In genomic region chr3:129033619-129034321, GRCh38 we compare ENCODE assay signal across 26 cellular contexts. TPM values are rescaled to one million over a fixed set of nuclear protein-coding genes. Genes with fewer than 3 reads are reported as not detected.
DNase-seq lines count a peak whose midpoint lies in the region; ATAC-seq, FAIRE-seq and TF ChIP-seq lines count a peak whose summit lies in the region.
"Had no signal": no experiment of that assay in that cellular context is flagged by ENCODE, and none has a peak within 500 bp of the region (broad histone marks: within the 10 kb centered on the region; RNA-seq: fewer than 3 reads in every experiment).

No MANE protein-coding gene starts in this region.

- H3K4me3 Mint-ChIP-seq in endodermal cell, result no peak overlapping the region
- H3K4me3 Mint-ChIP-seq: CD8-positive, alpha-beta T cell had no signal

- no peak overlapping the region for H4K12ac ChIP-seq in trophoblast cell (ENCODE audit: low read depth, low read length)

- ATAC-seq in SK-N-SH treated with all-trans-retinoic acid at 6 μM for 48 hours (no peak), HG03520 (IDR thresholded peaks at IDR 0.05; ENCODE audit: unreplicated experiment) (no peak), GM19324 (IDR thresholded peaks at IDR 0.05; ENCODE audit: low FRiP score, unreplicated experiment) (no peak)
- ATAC-seq: CD8-positive, alpha-beta T cell had no signal

- no peak for TF ChIP-seq POLR2A in H1 (IDR thresholded peaks at IDR 0.05; ENCODE audit: control extremely low read depth in 1 of 2, low read depth in 2 of 2, low read length in 2 of 2)

- H2BK12ac ChIP-seq in H1 (ENCODE audit: low read depth, low read length), result no peak overlapping the region
- H2BK12ac ChIP-seq in trophoblast cell (ENCODE audit: low read length), result no peak overlapping the region

- H3K4me2 ChIP-seq in SK-N-SH, result no peak overlapping the region
- H3K4me2 ChIP-seq in BLaER1, result peak overlapping the region; percentile 78
- no peak overlapping the region for H3K4me2 ChIP-seq in H1 (ENCODE audit: insufficient read depth in 1 of 2, low read depth in 2 of 2, low read length in 2 of 2)
- no peak overlapping the region for H3K4me2 ChIP-seq in trophoblast cell (ENCODE audit: low read length)
- H3K4me2 ChIP-seq: KMS-11 had no signal

- no peak overlapping the region for H3K56ac ChIP-seq in H1 (replicated peaks; ENCODE audit: insufficient read length, low read depth, low read length)

- H3K36me3 ChIP-seq in SK-N-SH (replicated peaks in 1 of 2; ENCODE audit: control insufficient read depth in 1 of 2, insufficient read depth in 2 of 2, low read length in 1 of 2), result no peaks in the 10 kb centered on the region
- no peaks in the 10 kb centered on the region for H3K36me3 ChIP-seq in BLaER1
- no peaks in the 10 kb centered on the region for H3K36me3 ChIP-seq in H1 (ENCODE audit: control insufficient read depth in 2 of 4, insufficient read depth in 4 of 4, low read length in 3 of 4)
- H3K36me3 ChIP-seq in trophoblast cell (ENCODE audit: control insufficient read depth in 1 of 2, insufficient read depth in 2 of 2, low read length in 2 of 2), result no peaks in the 10 kb centered on the region
- no peaks in the 10 kb centered on the region for H3K36me3 ChIP-seq in endodermal cell (ENCODE audit: control insufficient read depth, insufficient read depth, low read length)
- H3K36me3 ChIP-seq: SJSA1 had no signal

- H3K79me1 ChIP-seq in H1 (ENCODE audit: low read depth, low read length) (no peaks in the 10 kb centered on the region), trophoblast cell (ENCODE audit: low read length) (no peaks in the 10 kb centered on the region)

- no peak overlapping the region for H2BK20ac ChIP-seq in H1 (ENCODE audit: low read length)

- H3K4me3 ChIP-seq in SK-N-SH (ENCODE audit: low read depth in 2 of 2, low read length in 1 of 2) (no peak overlapping the region), BLaER1 (no peak overlapping the region), H1 (ENCODE audit: extremely low read depth in 1 of 4, insufficient read depth in 2 of 4, low read depth in 3 of 4, low read length in 4 of 4) (no peak overlapping the region), trophoblast cell (ENCODE audit: low read depth, low read length) (peak overlapping the region; percentile 47), endodermal cell (ENCODE audit: low read length) (no peak overlapping the region)
- H3K4me3 ChIP-seq: SJSA1 had no signal

- no peak overlapping the region for H3K18ac ChIP-seq in H1 (ENCODE audit: extremely low read depth, low read length)
- no peak overlapping the region for H3K18ac ChIP-seq in trophoblast cell (ENCODE audit: low read length)

- no peaks in the 10 kb centered on the region for H3K36me3 Mint-ChIP-seq in endodermal cell (ENCODE audit: low read depth)
- H3K36me3 Mint-ChIP-seq: CD8-positive, alpha-beta T cell had no signal

- H2AK5ac ChIP-seq in H1 (ENCODE audit: low read depth, low read length) (no peak overlapping the region), trophoblast cell (ENCODE audit: low read length) (no peak overlapping the region)

- no peak for TF ChIP-seq CTCF in SK-N-SH (IDR thresholded peaks at IDR 0.05)
- no peak for TF ChIP-seq CTCF in H1 (IDR thresholded peaks at IDR 0.05; ENCODE audit: control extremely low read depth in 1 of 3, insufficient read depth in 1 of 3, low read depth in 1 of 3, low read length in 3 of 3)
- no peak for TF ChIP-seq CTCF in endodermal cell (conservative IDR thresholded peaks at IDR 0.05)

- H3K9me2 ChIP-seq in SK-N-SH, result no peaks in the 10 kb centered on the region

- CTCF ChIA-PET in SK-N-SH (lab: Yijun Ruan, JAX), result interaction anchor here (1.1 to 1.6 kb wide), 4 partner anchors 11 to 64 kb away, joined by 3 to 7 read pairs (median 4); no protein-coding TSS in a partner anchor
- CTCF ChIA-PET in H1 (lab: Charles Lee; ENCODE audit: partially characterized antibody), result interaction anchor here (1.2 to 5.7 kb wide), 3 partner anchors 11 to 64 kb away, joined by 3 to 28 read pairs (median 7); no protein-coding TSS in a partner anchor

- no peaks in the 10 kb centered on the region for H4K20me1 ChIP-seq in SK-N-SH (ENCODE audit: insufficient read depth)
- H4K20me1 ChIP-seq in BLaER1, result no peaks in the 10 kb centered on the region
- H4K20me1 ChIP-seq in H1 (replicated peaks in 1 of 2; ENCODE audit: control insufficient read depth in 1 of 2, insufficient read depth in 2 of 2, low read length in 2 of 2), result no peaks in the 10 kb centered on the region

- no peak overlapping the region for H2BK5ac ChIP-seq in H1 (ENCODE audit: low read depth, low read length)
- H2BK5ac ChIP-seq in trophoblast cell (ENCODE audit: low read depth, low read length, poor library complexity), result no peak overlapping the region

- TF ChIP-seq RAD21 in SK-N-SH (IDR thresholded peaks at IDR 0.05; ENCODE audit: low read length) (no peak), H1 (IDR thresholded peaks at IDR 0.05 in 1 of 2, conservative IDR thresholded peaks at IDR 0.05 in 1 of 2; ENCODE audit: low read depth in 2 of 2, low read length in 2 of 2) (no peak)

- no peak overlapping the region for H2BK15ac ChIP-seq in H1 (ENCODE audit: low read length)

- H3K27ac Mint-ChIP-seq in endodermal cell, result no peak overlapping the region
- H3K27ac Mint-ChIP-seq: CD8-positive, alpha-beta T cell had no signal

- POLR2A ChIA-PET in SK-N-SH (lab: Yijun Ruan, JAX), result no interaction called here
- POLR2A ChIA-PET in H1 (lab: Charles Lee; ENCODE audit: partially characterized antibody), result interaction anchor here (1.4 kb wide), 1 partner anchor 40 kb away, joined by 3 read pairs; the partner anchor contains the start of gene CFAP92

- H3K4me1 Mint-ChIP-seq in endodermal cell, result peaks cover 4% of the 10 kb centered on the region

- no peak overlapping the region for H3K27ac ChIP-seq in SK-N-SH (ENCODE audit: low read depth in 2 of 2, low read length in 1 of 2)
- no peak overlapping the region for H3K27ac ChIP-seq in BLaER1
- no peak overlapping the region for H3K27ac ChIP-seq in H1 (ENCODE audit: low read depth, low read length)
- no peak overlapping the region for H3K27ac ChIP-seq in trophoblast cell (ENCODE audit: low read depth, low read length)
- H3K27ac ChIP-seq in endodermal cell (ENCODE audit: low read depth, low read length), result no peak overlapping the region
- H3K27ac ChIP-seq: 22Rv1, KMS-11, SJSA1 had no signal

- H4K5ac ChIP-seq in H1 (ENCODE audit: insufficient read length, low read depth, low read length), result no peak overlapping the region

- H3K4ac ChIP-seq in H1 (replicated peaks; ENCODE audit: insufficient read length, low read depth, low read length), result no peak overlapping the region
- H3K4ac ChIP-seq in trophoblast cell (ENCODE audit: low read depth, low read length), result no peak overlapping the region

- H3K27me3 Mint-ChIP-seq in endodermal cell (ENCODE audit: insufficient read depth), result peaks cover 9% of the 10 kb centered on the region

- DNase-seq in SK-N-SH (peak; percentile 4), H1 (ENCODE audit: low read depth in 1 of 2, low spot score in 2 of 2) (no peak), trophoblast cell (no peak), endodermal cell (no peak)
- DNase-seq: ACHN; C1 segment of cervical spinal cord; CD8-positive, alpha-beta T cell; GOT3; IMR-90; NCI-H1105; NCI-H146; NCI-H2029; NCI-H2227 treated with DMSO at 0.1 percent for 48 hours; NCI-H510A treated with DMSO at 0.1 percent for 48 hours; NCI-H748 treated with DMSO at 0.1 percent for 48 hours had no signal

- H3K9ac ChIP-seq in SK-N-SH (no peak overlapping the region), BLaER1 (no peak overlapping the region), H1 (replicated peaks in 1 of 4; ENCODE audit: extremely low read depth in 1 of 4, low read depth in 3 of 4, low read length in 3 of 4) (no peak overlapping the region), trophoblast cell (ENCODE audit: low read length) (no peak overlapping the region), endodermal cell (ENCODE audit: extremely low read depth, low read length, poor library complexity, severe bottlenecking) (no peak overlapping the region)
- H3K9ac ChIP-seq: KMS-11 had no signal

- H3K27me3 ChIP-seq in SK-N-SH (ENCODE audit: insufficient read depth) (no peaks in the 10 kb centered on the region), BLaER1 (no peaks in the 10 kb centered on the region), H1 (replicated peaks in 1 of 4; ENCODE audit: control insufficient read depth in 3 of 4, extremely low read depth in 1 of 4, insufficient read depth in 3 of 4, low read length in 3 of 4) (no peaks in the 10 kb centered on the region), trophoblast cell (ENCODE audit: insufficient read depth, low read length) (no peaks in the 10 kb centered on the region), endodermal cell (ENCODE audit: control insufficient read depth, insufficient read depth, low read length, poor library complexity, severe bottlenecking) (no peaks in the 10 kb centered on the region)
- H3K27me3 ChIP-seq: SJSA1 had no signal

- H3K79me2 ChIP-seq in SK-N-SH (ENCODE audit: insufficient read depth) (no peaks in the 10 kb centered on the region), H1 (ENCODE audit: control insufficient read depth in 1 of 2, insufficient read depth in 2 of 2, low read length in 2 of 2) (no peaks in the 10 kb centered on the region), trophoblast cell (ENCODE audit: control insufficient read depth, insufficient read depth, low read length, poor library complexity) (no peaks in the 10 kb centered on the region)

- H3K9me3 Mint-ChIP-seq in endodermal cell, result peaks cover 4% of the 10 kb centered on the region
- H3K9me3 Mint-ChIP-seq: CD8-positive, alpha-beta T cell had no signal

- no peaks in the 10 kb centered on the region for H3F3A ChIP-seq in SK-N-SH (replicated peaks; ENCODE audit: insufficient read depth)

- peaks cover 0 to 4% of the 10 kb centered on the region in 2 experiments; a peak in 1 of 4 replicates for H3K4me1 ChIP-seq in SK-N-SH (ENCODE audit: control insufficient read depth in 1 of 2, insufficient read depth in 2 of 2, low read depth in 1 of 2, low read length in 1 of 2)
- peaks cover 74% of the 10 kb centered on the region for H3K4me1 ChIP-seq in BLaER1
- peaks cover 0 to 4% (median 0%) of the 10 kb centered on the region in 4 experiments; a peak in 2 of 7 replicates for H3K4me1 ChIP-seq in H1 (replicated peaks in 1 of 4; ENCODE audit: control insufficient read depth in 3 of 4, insufficient read depth in 4 of 4, low read length in 3 of 4)
- H3K4me1 ChIP-seq in trophoblast cell (ENCODE audit: control insufficient read depth in 1 of 2, insufficient read depth in 2 of 2, low read length in 2 of 2), result no peaks in the 10 kb centered on the region
- no peaks in the 10 kb centered on the region for H3K4me1 ChIP-seq in endodermal cell (ENCODE audit: control insufficient read depth, insufficient read depth, low read length)

- no peak overlapping the region for H4K91ac ChIP-seq in H1 (replicated peaks; ENCODE audit: insufficient read length, low read length)
- no peak overlapping the region for H4K91ac ChIP-seq in trophoblast cell (ENCODE audit: low read depth, low read length)

- TF ChIP-seq EP300 in SK-N-SH (IDR thresholded peaks at IDR 0.05; ENCODE audit: borderline replicate concordance in 1 of 2, low read depth in 1 of 2, low read length in 1 of 2) (no peak), H1 (IDR thresholded peaks at IDR 0.05; ENCODE audit: borderline replicate concordance in 1 of 2, low read depth in 2 of 2, low read length in 2 of 2) (no peak)

- H2BK120ac ChIP-seq in H1 (replicated peaks; ENCODE audit: low read depth, low read length), result no peak overlapping the region
- no peak overlapping the region for H2BK120ac ChIP-seq in trophoblast cell (ENCODE audit: insufficient read depth, low read length, poor library complexity)

- no peak for FAIRE-seq in H1 (lab: Jason Lieb, UNC)
- FAIRE-seq: G401.6, GM18507, HTR-8/SVneo had no signal

- H3K14ac ChIP-seq in H1 (ENCODE audit: insufficient read length), result no peak overlapping the region
- H3K14ac ChIP-seq in trophoblast cell (ENCODE audit: low read length), result no peak overlapping the region

- 80% methylated on average over 7 of the region's 12 CpGs for WGBS in SK-N-SH (ENCODE audit: low lambda C conversion rate)
- 87% methylated on average over 12 of the region's 12 CpGs; no CpG with 5 or more reads in 1 of the 2 experiments for WGBS in H1 (ENCODE audit: extremely low coverage in 1 of 2, insufficient coverage in 1 of 2, insufficient read length in 1 of 2, insufficient replicate concordance in 2 of 2, low coverage in 1 of 2, low lambda C conversion rate in 2 of 2, missing lambda C conversion rate in 1 of 2), 2 experiments
- WGBS in trophoblast cell (ENCODE audit: extremely low coverage, insufficient coverage, insufficient read length), result no CpG with 5 or more reads among the region's 12 CpGs
- WGBS in endodermal cell (ENCODE audit: insufficient coverage in 1 of 2, insufficient read length in 1 of 2), 2 experiments, result 92 to 96% methylated on average over 9 to 12 of the region's 12 CpGs

- H3K9me3 ChIP-seq in SK-N-SH (no peaks in the 10 kb centered on the region), BLaER1 (peaks cover 10% of the 10 kb centered on the region), H1 (ENCODE audit: insufficient read depth in 2 of 2, low read depth in 1 of 2, low read length in 1 of 2) (no peaks in the 10 kb centered on the region), trophoblast cell (ENCODE audit: insufficient read depth, low read depth, low read length) (peaks cover 3% of the 10 kb centered on the region), endodermal cell (ENCODE audit: control insufficient read depth, low read length) (peaks cover 4% of the 10 kb centered on the region)
- H3K9me3 ChIP-seq: SJSA1 had no signal

- no peaks in the 10 kb centered on the region for H3K23me2 ChIP-seq in H1 (ENCODE audit: low read depth, low read length)

- no peak overlapping the region for H2AFZ ChIP-seq in SK-N-SH (ENCODE audit: low read depth)
- no peak overlapping the region for H2AFZ ChIP-seq in H1 (ENCODE audit: low read length)
- H2AFZ ChIP-seq in trophoblast cell (ENCODE audit: insufficient read depth, low read length, poor library complexity), result no peak overlapping the region

- H4K8ac ChIP-seq in H1 (ENCODE audit: extremely low read depth, insufficient read depth, low read length), result 0 out of 2 replicates have a peak overlapping the region, but pooled peaks have one; percentile 5
- H4K8ac ChIP-seq in trophoblast cell (ENCODE audit: low read depth, low read length), result no peak overlapping the region

- no peak overlapping the region for H3K23ac ChIP-seq in H1 (ENCODE audit: insufficient read length)
- no peak overlapping the region for H3K23ac ChIP-seq in trophoblast cell (ENCODE audit: low read length)

RNA-seq across cellular contexts. Expression of gene GP9, which starts 26.8 kb away (rescaled TPM):
- polyA plus RNA-seq in SK-N-SH (2012; rRNA removed) (not detected in 2 replicates), H1 (2011; rRNA removed) (not detected in 2 replicates)
- not detected in 2 replicates for polyA plus RNA-seq in SK-N-SH (2012; cell fraction: cytosol; rRNA removed)
- not detected in 2 replicates for polyA plus RNA-seq in SK-N-SH (2012; cell fraction: nucleus; rRNA removed)
- not detected in 2 replicates for total RNA-seq in H1 (2021; fragmentation: NEBNext Ultra II Directional; extraction: Animal tissue kit (Norgen Biotek cat#: 25700))
- not detected for polyA plus RNA-seq in H1 (2011; cell fraction: cytosol; rRNA removed)
- not detected for polyA plus RNA-seq in H1 (2011; cell fraction: nucleus; rRNA removed)
- not detected in 4 replicates for polyA plus RNA-seq in H1 (2012, experiment 1 of 2)
- polyA plus RNA-seq in H1 (2012, experiment 2 of 2), result not detected
- polyA plus RNA-seq in H1 (2013, experiment 1 of 2), result not detected
- not detected for polyA plus RNA-seq in H1 (2013, experiment 2 of 2)
- not detected in 2 replicates for polyA minus RNA-seq in H1 (2011; rRNA and poly(A)+ RNA removed)
- not detected for polyA minus RNA-seq in H1 (2011; cell fraction: cytosol; rRNA and poly(A)+ RNA removed)
- polyA minus RNA-seq in H1 (2011; cell fraction: nucleus; rRNA and poly(A)+ RNA removed), result not detected
- not detected in 2 replicates for polyA plus RNA-seq in trophoblast cell (2013)
- total RNA-seq in endodermal cell, result not detected
- polyA plus RNA-seq in endodermal cell (2013, experiment 1 of 2), result not detected
- not detected for polyA plus RNA-seq in endodermal cell (2013, experiment 2 of 2)
- total RNA-seq: CD8-positive, alpha-beta T cell; Daoy; IMR-90; SJSA1 had no signal
- polyA plus RNA-seq: IMR-90 had no signal

RNA-seq across cellular contexts. Expression of gene EFCC1, which starts 32.7 kb away (rescaled TPM):
- polyA plus RNA-seq in SK-N-SH (2012; rRNA removed) (not detected in 2 replicates), H1 (2011; rRNA removed) (0.14 and 0.30 TPM in 2 replicates)
- not detected in 2 replicates for polyA plus RNA-seq in SK-N-SH (2012; cell fraction: cytosol; rRNA removed)
- polyA plus RNA-seq in SK-N-SH (2012; cell fraction: nucleus; rRNA removed), result not detected in 2 replicates
- total RNA-seq in H1 (2021; fragmentation: NEBNext Ultra II Directional; extraction: Animal tissue kit (Norgen Biotek cat#: 25700)), result 0.37 and 0.44 TPM in 2 replicates
- 0.18 TPM for polyA plus RNA-seq in H1 (2011; cell fraction: cytosol; rRNA removed)
- polyA plus RNA-seq in H1 (2011; cell fraction: nucleus; rRNA removed), result 0.40 TPM
- 0.08 to 0.13 TPM in 2 of 4 replicates, not detected in the others for polyA plus RNA-seq in H1 (2012, experiment 1 of 2)
- 0.10 TPM for polyA plus RNA-seq in H1 (2012, experiment 2 of 2)
- polyA plus RNA-seq in H1 (2013, experiment 1 of 2), result 0.02 TPM
- polyA plus RNA-seq in H1 (2013, experiment 2 of 2), result 0.07 TPM
- 0.32 and 0.41 TPM in 2 replicates for polyA minus RNA-seq in H1 (2011; rRNA and poly(A)+ RNA removed)
- not detected for polyA minus RNA-seq in H1 (2011; cell fraction: cytosol; rRNA and poly(A)+ RNA removed)
- polyA minus RNA-seq in H1 (2011; cell fraction: nucleus; rRNA and poly(A)+ RNA removed), result 0.20 TPM
- polyA plus RNA-seq in trophoblast cell (2013), result not detected in 2 replicates
- under 1 TPM; 0.31 to 0.93 TPM for total RNA-seq in endodermal cell
- 26.5 TPM for polyA plus RNA-seq in endodermal cell (2013, experiment 1 of 2)
- 23.8 TPM for polyA plus RNA-seq in endodermal cell (2013, experiment 2 of 2)
- total RNA-seq: Daoy, IMR-90 had no signal
- polyA plus RNA-seq: IMR-90 had no signal

RNA-seq across cellular contexts. Expression of gene CFAP92, which starts 39.9 kb away (rescaled TPM):
- polyA plus RNA-seq in SK-N-SH (2012; rRNA removed) (not detected in 2 replicates), H1 (2011; rRNA removed) (0.77 and 1.2 TPM in 2 replicates)
- polyA plus RNA-seq in SK-N-SH (2012; cell fraction: cytosol; rRNA removed), result 0.04 and 0.07 TPM in 2 replicates
- polyA plus RNA-seq in SK-N-SH (2012; cell fraction: nucleus; rRNA removed), result not detected in 2 replicates
- 2.0 and 2.4 TPM in 2 replicates for total RNA-seq in H1 (2021; fragmentation: NEBNext Ultra II Directional; extraction: Animal tissue kit (Norgen Biotek cat#: 25700))
- 0.94 TPM for polyA plus RNA-seq in H1 (2011; cell fraction: cytosol; rRNA removed)
- polyA plus RNA-seq in H1 (2011; cell fraction: nucleus; rRNA removed), result 1.2 TPM
- polyA plus RNA-seq in H1 (2012, experiment 1 of 2), result 1.1 to 1.6 TPM (median 1.2 TPM) in 4 replicates
- 0.60 TPM for polyA plus RNA-seq in H1 (2012, experiment 2 of 2)
- 1.4 TPM for polyA plus RNA-seq in H1 (2013, experiment 1 of 2)
- polyA plus RNA-seq in H1 (2013, experiment 2 of 2), result 1.6 TPM
- 1.00 and 1.1 TPM in 2 replicates for polyA minus RNA-seq in H1 (2011; rRNA and poly(A)+ RNA removed)
- polyA minus RNA-seq in H1 (2011; cell fraction: cytosol; rRNA and poly(A)+ RNA removed), result 0.73 TPM
- 2.2 TPM for polyA minus RNA-seq in H1 (2011; cell fraction: nucleus; rRNA and poly(A)+ RNA removed)
- polyA plus RNA-seq in trophoblast cell (2013), result 0.10 and 0.15 TPM in 2 replicates
- total RNA-seq in endodermal cell, result 1 to 10 TPM; 1.3 to 3.0 TPM
- 11.9 TPM for polyA plus RNA-seq in endodermal cell (2013, experiment 1 of 2)
- 13.2 TPM for polyA plus RNA-seq in endodermal cell (2013, experiment 2 of 2)
- total RNA-seq: IMR-90 had no signal
- polyA plus RNA-seq: IMR-90 had no signal
